17 cellular contexts compared by ENCODE assay signal in the genomic region with DNA sequence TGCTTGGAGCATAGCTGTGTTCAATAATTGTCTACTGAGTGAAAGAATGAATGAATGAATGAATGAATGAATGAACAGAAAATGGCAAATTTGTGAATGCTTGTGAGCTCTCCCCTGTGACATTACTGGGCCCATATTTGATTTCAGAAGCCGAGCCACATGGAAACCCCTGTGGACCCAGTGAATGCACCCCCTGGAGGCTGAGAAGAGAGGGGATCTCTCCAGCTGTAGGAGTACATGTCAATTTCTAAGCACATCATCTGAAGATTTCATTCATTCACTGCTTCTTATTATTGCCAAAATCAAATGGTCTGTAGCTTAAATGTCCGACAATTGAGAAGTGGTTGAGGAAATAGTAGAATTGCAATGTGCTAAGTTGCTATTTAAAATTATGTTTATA. TPM values are rescaled to one million over a fixed set of nuclear protein-coding genes. Genes with fewer than 3 reads are reported as not detected.
DNase-seq lines count a peak whose midpoint lies in the region; ATAC-seq and TF ChIP-seq lines count a peak whose summit lies in the region.
"Had no signal": no experiment of that assay in that cellular context is flagged by ENCODE, and none has a peak within 500 bp of the region (broad histone marks: within the 10 kb centered on the region; RNA-seq: fewer than 3 reads in every experiment).

No MANE protein-coding gene starts in this region.

- no peak overlapping the region for H3K23ac ChIP-seq in mesendoderm (ENCODE audit: low read length)

- H4K8ac ChIP-seq in mesendoderm (ENCODE audit: low read depth, low read length), result no peak overlapping the region

- TF ChIP-seq CTCF in AG10803 (conservative IDR thresholded peaks at IDR 0.05; ENCODE audit: low read length) (peak; percentile 9; the same call in 1 of the 2 replicates), choroid plexus epithelial cell (conservative IDR thresholded peaks at IDR 0.05; ENCODE audit: low read depth, low read length) (peak; percentile 33)

- no peaks in the 10 kb centered on the region for H3K4me1 Mint-ChIP-seq in immature natural killer cell
- H3K4me1 Mint-ChIP-seq: CD14-positive monocyte had no signal

- no peaks in the 10 kb centered on the region for H3K36me3 Mint-ChIP-seq in immature natural killer cell
- H3K36me3 Mint-ChIP-seq: CD14-positive monocyte had no signal

- no peaks in the 10 kb centered on the region for H3K27me3 ChIP-seq in mesendoderm (ENCODE audit: insufficient read depth, low read length, poor library complexity)

- no peak overlapping the region for H3K4me2 ChIP-seq in mesendoderm (ENCODE audit: low read length)

- peaks cover 0 to 5% (median 2%) of the 10 kb centered on the region in 3 donors for H3K27me3 Mint-ChIP-seq in immature natural killer cell (ENCODE audit: low read depth in 3 of 3)

- H3K79me1 ChIP-seq in mesendoderm (ENCODE audit: low read length), result no peaks in the 10 kb centered on the region

- no peak overlapping the region for H3K56ac ChIP-seq in mesendoderm (ENCODE audit: low read length)

- no peak overlapping the region for H2BK5ac ChIP-seq in mesendoderm (ENCODE audit: low read length)

- no peaks in the 10 kb centered on the region for H3K79me2 ChIP-seq in mesendoderm (ENCODE audit: control insufficient read depth, insufficient read depth, low read length)

- no peak overlapping the region for H2AK5ac ChIP-seq in mesendoderm (ENCODE audit: low read length)

- ATAC-seq in left lobe of liver, result no peak
- ATAC-seq: K562 had no signal

- H3K4me3 ChIP-seq in AG10803 (ENCODE audit: low read length) (no peak overlapping the region), choroid plexus epithelial cell (ENCODE audit: low read depth, low read length) (no peak overlapping the region), mesendoderm (ENCODE audit: low read length) (no peak overlapping the region)
- H3K4me3 ChIP-seq: K562 had no signal

- H3K18ac ChIP-seq in mesendoderm (ENCODE audit: low read length), result no peak overlapping the region

- H3K4me3 Mint-ChIP-seq in immature natural killer cell, result no peak overlapping the region
- H3K4me3 Mint-ChIP-seq: CD14-positive monocyte had no signal

- H4K5ac ChIP-seq in mesendoderm (ENCODE audit: low read length), result no peak overlapping the region

- H2BK15ac ChIP-seq in mesendoderm (replicated peaks; ENCODE audit: low read depth), result no peak overlapping the region

- H3K27ac ChIP-seq in mesendoderm (ENCODE audit: low read depth, low read length), result no peak overlapping the region

- no peak for DNase-seq in AG10803 (ENCODE audit: low read depth)
- peak; percentile 1 for DNase-seq in NAMALWA (ENCODE audit: low spot score)
- no peak for DNase-seq in choroid plexus epithelial cell (ENCODE audit: low read depth)
- DNase-seq in mesendoderm, result peak; percentile 9
- no peak for DNase-seq in immature natural killer cell
- no peak for DNase-seq in left lobe of liver (ENCODE audit: low spot score)
- no peak for DNase-seq in mucosa of gallbladder (ENCODE audit: low spot score)
- no peak for DNase-seq in stimulated activated CD4-positive, alpha-beta T cell treated with anti-CD3 and anti-CD28 coated beads, Interleukin-4, amount 100 ng/mL, for 24 hours
- DNase-seq: COR-L47, EL, HCEC 1CT, NCI-H1417 treated with DMSO at 0.1 percent for 48 hours, NCI-H1930, NCI-H69, SHP77 had no signal

- H3K4me1 ChIP-seq in mesendoderm (ENCODE audit: control insufficient read depth, low read depth, low read length), result no peaks in the 10 kb centered on the region

- H3K9me3 Mint-ChIP-seq in immature natural killer cell, result peaks cover 0 to 1% (median 0%) of the 10 kb centered on the region in 6 donors

- H3K4ac ChIP-seq in mesendoderm (ENCODE audit: low read depth, low read length), result no peak overlapping the region

- no peak overlapping the region for H3K27ac Mint-ChIP-seq in immature natural killer cell
- H3K27ac Mint-ChIP-seq: CD14-positive monocyte had no signal

- H3K36me3 ChIP-seq in mesendoderm (ENCODE audit: control insufficient read depth, insufficient read depth, low read length), result no peaks in the 10 kb centered on the region

- H3K9ac ChIP-seq in mesendoderm (ENCODE audit: low read length), result no peak overlapping the region

- H2BK120ac ChIP-seq in mesendoderm (ENCODE audit: low read depth, low read length), result no peak overlapping the region

- WGBS in mesendoderm (ENCODE audit: extremely low coverage, insufficient coverage, low lambda C conversion rate), result no CpG with 5 or more reads among the region's 2 CpGs

RNA-seq across cellular contexts. Expression of gene DOCK1, which starts 58.3 kb away (rescaled TPM):
- 21.8 TPM for polyA plus RNA-seq in mesendoderm (2013, experiment 1 of 2)
- 22.3 TPM for polyA plus RNA-seq in mesendoderm (2013, experiment 2 of 2)
- polyA plus RNA-seq in immature natural killer cell, result under 1 TPM in 1 of 3 donors, not detected in 2; 0.37 TPM
- total RNA-seq in left lobe of liver, result 14.7 TPM
- 44.9 TPM for total RNA-seq in mucosa of gallbladder
- polyA plus RNA-seq: K562 had no signal

Comparison
In these comparisons a context has a peak if more than half of its experiments do, and no peak if none do; other contexts are left out.
1. DNase-seq: peak in NAMALWA (single experiment) and mesendoderm (single experiment); none in AG10803 (single experiment), choroid plexus epithelial cell (single experiment), immature natural killer cell (0 of 3), left lobe of liver (single experiment), mucosa of gallbladder (single experiment) and stimulated activated CD4-positive, alpha-beta T cell treated with anti-CD3 and anti-CD28 coated beads, Interleukin-4, amount 100 ng/mL, for 24 hours (single experiment).